In genomic region chr1:23792151-23792945, GRCh38 we compare ENCODE assay signal across 8 cellular contexts. TPM values are rescaled to one million over a fixed set of nuclear protein-coding genes. Genes with fewer than 3 reads are reported as not detected.
DNase-seq lines count a peak whose midpoint lies in the region; ATAC-seq and TF ChIP-seq lines count a peak whose summit lies in the region.

No MANE protein-coding gene starts in this region.

- H3K4me1 Mint-ChIP-seq in dendritic cell treated with granulocyte-macrophage colony-stimulating factor and Interleukin-4, amounts not matched to agents 40 ng/mL and 50 ng/mL, for 4 days (ENCODE audit: low read depth) = peaks cover 55% of the 10 kb centered on the region
- H3K4me1 Mint-ChIP-seq in naive thymus-derived CD8-positive, alpha-beta T cell = peaks cover 14 to 39% (median 28%) of the 10 kb centered on the region in 4 donors

- H2AFZ ChIP-seq in KMS-11 (ENCODE audit: low read depth) = no peak overlapping the region

- H3K9me3 Mint-ChIP-seq in dendritic cell treated with granulocyte-macrophage colony-stimulating factor and Interleukin-4, amounts not matched to agents 40 ng/mL and 50 ng/mL, for 4 days = no peaks in the 10 kb centered on the region
- H3K9me3 Mint-ChIP-seq in naive thymus-derived CD8-positive, alpha-beta T cell = no peaks in the 10 kb centered on the region

- H3K27ac Mint-ChIP-seq in dendritic cell treated with granulocyte-macrophage colony-stimulating factor and Interleukin-4, amounts not matched to agents 40 ng/mL and 50 ng/mL, for 4 days = peak overlapping the region; percentile 88
- H3K27ac Mint-ChIP-seq in naive thymus-derived CD8-positive, alpha-beta T cell = peak overlapping the region in 8 of 10 donors; percentile 93 to 99 (median 96)

- H3K79me2 ChIP-seq in KMS-11 (ENCODE audit: insufficient read depth, low read depth) = peaks cover 20% of the 10 kb centered on the region; the same call in 1 of the 2 replicates

- intact Hi-C loops in dendritic cell treated with granulocyte-macrophage colony-stimulating factor and Interleukin-4, amounts not matched to agents 40 ng/mL and 50 ng/mL, for 4 days (cut with micrococcal nuclease) = no loop called here

- H3K4me1 ChIP-seq in BE2C (no peaks in the 10 kb centered on the region), KMS-11 (ENCODE audit: low read depth, poor library complexity, severe bottlenecking) (peaks cover 14% of the 10 kb centered on the region)

- no peak for ATAC-seq in naive thymus-derived CD8-positive, alpha-beta T cell
- no peak for ATAC-seq in GM21447 (IDR thresholded peaks at IDR 0.05; ENCODE audit: unreplicated experiment)

- no peak overlapping the region for H3K27ac ChIP-seq in KMS-11

- H3K9ac ChIP-seq in KMS-11 = no peak overlapping the region

- TF ChIP-seq CTCF in BE2C (IDR thresholded peaks at IDR 0.05; ENCODE audit: low read depth, low read length) (no peak), KMS-11 (conservative IDR thresholded peaks at IDR 0.05; ENCODE audit: low read depth, low read length) (no peak)

- POLR2A ChIA-PET in naive thymus-derived CD8-positive, alpha-beta T cell (lab: Charles Lee) = interaction anchor here (0.6 to 6.8 kb wide), 7 partner anchors 8 to 48 kb away, joined by 3 to 64 read pairs (median 4); partner anchors contain the start of genes GALE and PITHD1

- no peaks in the 10 kb centered on the region for H3K27me3 Mint-ChIP-seq in dendritic cell treated with granulocyte-macrophage colony-stimulating factor and Interleukin-4, amounts not matched to agents 40 ng/mL and 50 ng/mL, for 4 days
- no peaks in the 10 kb centered on the region for H3K27me3 Mint-ChIP-seq in naive thymus-derived CD8-positive, alpha-beta T cell

- H3K27me3 ChIP-seq in BE2C (no peaks in the 10 kb centered on the region), KMS-11 (ENCODE audit: insufficient read depth, low read depth) (no peaks in the 10 kb centered on the region)

- H3K4me2 ChIP-seq in KMS-11 = peak overlapping the region; percentile 39; the same call in 1 of the 2 replicates

- peak overlapping the region; percentile 92 for H3K4me3 Mint-ChIP-seq in dendritic cell treated with granulocyte-macrophage colony-stimulating factor and Interleukin-4, amounts not matched to agents 40 ng/mL and 50 ng/mL, for 4 days
- H3K4me3 Mint-ChIP-seq in naive thymus-derived CD8-positive, alpha-beta T cell = peak overlapping the region; percentile 83 to 100 (median 96)

- no peaks in the 10 kb centered on the region for H3K9me3 ChIP-seq in BE2C

- H4K20me1 ChIP-seq in KMS-11 (ENCODE audit: insufficient read depth) = no peaks in the 10 kb centered on the region

- H3K36me3 Mint-ChIP-seq in dendritic cell treated with granulocyte-macrophage colony-stimulating factor and Interleukin-4, amounts not matched to agents 40 ng/mL and 50 ng/mL, for 4 days (ENCODE audit: low read depth) = peaks cover 84% of the 10 kb centered on the region
- H3K36me3 Mint-ChIP-seq in naive thymus-derived CD8-positive, alpha-beta T cell = peaks cover 0 to 32% (median 0%) of the 10 kb centered on the region in 3 donors

- peak overlapping the region; percentile 82 for H3K4me3 ChIP-seq in BE2C (ENCODE audit: low read depth, low read length)
- H3K4me3 ChIP-seq in KMS-11 (IDR thresholded peaks at IDR 0.05; ENCODE audit: insufficient read depth, low read depth, low read length) = no peak overlapping the region

- H3K36me3 ChIP-seq in BE2C (no peaks in the 10 kb centered on the region; the same call in 1 of the 2 replicates), KMS-11 (ENCODE audit: insufficient read depth) (no peaks in the 10 kb centered on the region)

- no peak for DNase-seq in BE2C
- no peak for DNase-seq in naive thymus-derived CD8-positive, alpha-beta T cell
- DNase-seq in NCI-H748 treated with DMSO at 0.1 percent for 48 hours (lab: John Stamatoyannopoulos, UW) = no peak
- DNase-seq in SK-N-DZ (ENCODE audit: low spot score) = no peak
- no peak for DNase-seq in SKM-1 (lab: John Stamatoyannopoulos, UW; ENCODE audit: unreplicated experiment)

RNA-seq across cellular contexts. Expression of gene LYPLA2, which starts 1.4 kb away (rescaled TPM):
- 104 TPM for polyA plus RNA-seq in BE2C (2012; ENCODE audit: insufficient read depth, insufficient read length, low read depth)
- 10 to 100 TPM; 52.9 to 62.5 TPM for total RNA-seq in naive thymus-derived CD8-positive, alpha-beta T cell
- polyA plus RNA-seq in naive thymus-derived CD8-positive, alpha-beta T cell = 100 to 1,000 TPM in 2 of 3 donors, 10 to 100 TPM in 1; 90.3 to 104 (median 101) TPM
- 75.8 and 76.5 TPM in 2 replicates for polyA plus RNA-seq in SK-N-DZ (2014; cell fraction: cytosol; rRNA removed)
- 95.2 and 101 TPM in 2 replicates for polyA plus RNA-seq in SK-N-DZ (2014; cell fraction: nucleus; rRNA removed)

RNA-seq across cellular contexts. Expression of gene GALE, which starts 8.2 kb away (rescaled TPM):
- polyA plus RNA-seq in BE2C (2012; ENCODE audit: insufficient read depth, insufficient read length, low read depth) = 13.7 TPM
- 1 to 10 TPM; 8.4 to 8.7 TPM for total RNA-seq in naive thymus-derived CD8-positive, alpha-beta T cell
- polyA plus RNA-seq in naive thymus-derived CD8-positive, alpha-beta T cell = 10 to 100 TPM in 2 of 3 donors, 1 to 10 TPM in 1; 8.0 to 12.7 (median 12.3) TPM
- 36.4 and 42.1 TPM in 2 replicates for polyA plus RNA-seq in SK-N-DZ (2014; cell fraction: cytosol; rRNA removed)
- polyA plus RNA-seq in SK-N-DZ (2014; cell fraction: nucleus; rRNA removed) = 63.3 TPM in 2 replicates

RNA-seq across cellular contexts. Expression of gene PITHD1, which starts 14.1 kb away (rescaled TPM):
- polyA plus RNA-seq in BE2C (2012; ENCODE audit: insufficient read depth, insufficient read length, low read depth) = 34.7 TPM
- total RNA-seq in naive thymus-derived CD8-positive, alpha-beta T cell = 10 to 100 TPM; 79.1 to 86.6 TPM
- 10 to 100 TPM; 68.1 to 80.6 (median 74.3) TPM for polyA plus RNA-seq in naive thymus-derived CD8-positive, alpha-beta T cell
- 71.0 and 87.6 TPM in 2 replicates for polyA plus RNA-seq in SK-N-DZ (2014; cell fraction: cytosol; rRNA removed)
- 45.2 and 47.9 TPM in 2 replicates for polyA plus RNA-seq in SK-N-DZ (2014; cell fraction: nucleus; rRNA removed)

RNA-seq across cellular contexts. Expression of gene HMGCL, which starts 32.9 kb away (rescaled TPM):
- 7.5 TPM for polyA plus RNA-seq in BE2C (2012; ENCODE audit: insufficient read depth, insufficient read length, low read depth)
- total RNA-seq in naive thymus-derived CD8-positive, alpha-beta T cell = 10 to 100 TPM; 32.0 to 37.7 TPM
- polyA plus RNA-seq in naive thymus-derived CD8-positive, alpha-beta T cell = 10 to 100 TPM; 25.9 to 37.9 (median 34.3) TPM
- 13.1 and 17.3 TPM in 2 replicates for polyA plus RNA-seq in SK-N-DZ (2014; cell fraction: cytosol; rRNA removed)
- 9.5 and 13.6 TPM in 2 replicates for polyA plus RNA-seq in SK-N-DZ (2014; cell fraction: nucleus; rRNA removed)

RNA-seq across cellular contexts. Expression of gene ELOA, which starts 49.1 kb away (rescaled TPM):
- 22.1 TPM for polyA plus RNA-seq in BE2C (2012; ENCODE audit: insufficient read depth, insufficient read length, low read depth)
- 10 to 100 TPM; 27.0 to 27.6 TPM for total RNA-seq in naive thymus-derived CD8-positive, alpha-beta T cell
- polyA plus RNA-seq in naive thymus-derived CD8-positive, alpha-beta T cell = 10 to 100 TPM; 17.0 to 26.4 (median 19.1) TPM
- polyA plus RNA-seq in SK-N-DZ (2014; cell fraction: cytosol; rRNA removed) = 23.4 and 25.5 TPM in 2 replicates
- polyA plus RNA-seq in SK-N-DZ (2014; cell fraction: nucleus; rRNA removed) = 17.1 and 22.4 TPM in 2 replicates
